Comparison of ENCODE assay signal across 27 cellular contexts in the genomic region with DNA sequence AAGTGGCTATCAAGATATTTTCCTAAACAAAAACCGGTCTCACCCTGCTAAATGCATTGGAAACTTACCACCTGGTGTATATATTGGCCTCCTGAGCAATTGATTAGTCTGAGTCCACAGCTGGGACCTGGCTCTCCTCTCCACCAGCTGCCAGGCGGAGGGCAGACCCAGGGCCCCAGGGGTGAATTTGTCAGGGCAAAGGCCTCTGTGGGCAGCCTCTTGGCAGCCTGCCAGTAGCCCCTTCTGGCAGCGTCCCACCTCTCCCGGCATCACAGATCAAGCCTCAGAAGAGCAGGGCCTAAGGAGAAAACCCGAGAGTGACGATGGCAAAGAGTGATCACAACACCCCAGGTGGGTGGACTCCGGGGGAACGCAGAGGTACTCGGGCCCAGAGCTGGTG. TPM values are rescaled to one million over a fixed set of nuclear protein-coding genes. Genes with fewer than 3 reads are reported as not detected.
DNase-seq lines count a peak whose midpoint lies in the region; ATAC-seq, FAIRE-seq and TF ChIP-seq lines count a peak whose summit lies in the region.
"Had no signal": no experiment of that assay in that cellular context is flagged by ENCODE, and none has a peak within 500 bp of the region (broad histone marks: within the 10 kb centered on the region; RNA-seq: fewer than 3 reads in every experiment).

No MANE protein-coding gene starts in this region.

- no peak for TF ChIP-seq EP300 in HepG2 (IDR thresholded peaks at IDR 0.05; ENCODE audit: low read depth in 2 of 2, low read length in 2 of 2)
- TF ChIP-seq EP300 in HepG2 (CRISPR knock-in tag; IDR thresholded peaks at IDR 0.05; ENCODE audit: borderline replicate concordance): no peak

- no peak overlapping the region for H3K4ac ChIP-seq in neuronal stem cell (ENCODE audit: low read length)

- no peak overlapping the region for H2BK15ac ChIP-seq in neuronal stem cell (ENCODE audit: low read length)

- no peak for ATAC-seq in activated T-cell treated with anti-CD3 and anti-CD28 coated beads, Interleukin-2, amount 50 U/mL, for 72 hours (replicated peaks in 1 of 2)
- ATAC-seq in HepG2 (no peak), WTC11 (no peak)
- ATAC-seq: gastrocnemius medialis, left cardiac atrium, sciatic nerve had no signal

- TF ChIP-seq POLR2A in HepG2 (IDR thresholded peaks at IDR 0.05; ENCODE audit: insufficient read depth in 1 of 2, low read depth in 2 of 2, low read length in 2 of 2): no peak

- H2AFZ ChIP-seq in HepG2 (ENCODE audit: low read length) (peak overlapping the region; percentile 34), neuronal stem cell (ENCODE audit: low read length) (no peak overlapping the region)

- no peaks in the 10 kb centered on the region for H3K36me3 Mint-ChIP-seq in activated T-cell treated with anti-CD3 and anti-CD28 coated beads, Interleukin-2, amount 50 U/mL, for 72 hours (ENCODE audit: insufficient read depth in 2 of 2)
- no peaks in the 10 kb centered on the region for H3K36me3 Mint-ChIP-seq in WTC11
- H3K36me3 Mint-ChIP-seq: CD14-positive monocyte had no signal

- BruUV-seq in HepG2 (replicated peaks; lab: Mats Ljungman, UMichigan): no TSS peak

- H2BK12ac ChIP-seq in neuronal stem cell (ENCODE audit: low read length): no peak overlapping the region

- intact Hi-C loops in HepG2 (cut with micrococcal nuclease; ENCODE audit: unreplicated experiment): no loop called here

- H3K27me3 ChIP-seq in HepG2 (ENCODE audit: control insufficient read depth in 1 of 2, insufficient read depth in 2 of 2, low read length in 2 of 2) (peaks cover 0 to 13% of the 10 kb centered on the region in 2 experiments; a peak in 4 of 5 replicates), neuronal stem cell (ENCODE audit: control insufficient read depth in 3 of 3, insufficient read depth in 3 of 3, low read depth in 1 of 3, low read length in 3 of 3) (peaks cover 0 to 9% (median 0%) of the 10 kb centered on the region in 3 experiments)
- H3K27me3 ChIP-seq: gastrocnemius medialis, upper lobe of left lung had no signal

- H3K18ac ChIP-seq in neuronal stem cell (ENCODE audit: low read length): no peak overlapping the region

- H3K9ac ChIP-seq in HepG2 (ENCODE audit: insufficient read depth, low read depth, low read length): no peak overlapping the region
- no peak overlapping the region for H3K9ac ChIP-seq in neuronal stem cell (ENCODE audit: low read depth, low read length, poor library complexity)

- H2AK5ac ChIP-seq in neuronal stem cell (ENCODE audit: low read depth, low read length): no peak overlapping the region

- no peak overlapping the region for H2BK120ac ChIP-seq in neuronal stem cell (ENCODE audit: low read depth, low read length)

- in situ Hi-C loops in HepG2 (cut with HindIII; ENCODE audit: extremely low pct_ligation_motif_present, low pct_unique_long_range_greater_than_20kb): no loop called here

- H3K27me3 Mint-ChIP-seq in activated T-cell treated with anti-CD3 and anti-CD28 coated beads, Interleukin-2, amount 50 U/mL, for 72 hours (ENCODE audit: low read depth): no peaks in the 10 kb centered on the region
- peaks cover 7% of the 10 kb centered on the region for H3K27me3 Mint-ChIP-seq in WTC11 (ENCODE audit: low read depth)
- H3K27me3 Mint-ChIP-seq: central memory CD8-positive, alpha-beta T cell had no signal

- H3K4me3 ChIP-seq in HepG2 (replicated peaks in 1 of 3; ENCODE audit: insufficient read depth in 1 of 3, low read depth in 2 of 3, low read length in 3 of 3): peak overlapping the region in 1 of 3 experiments; percentile 26; a peak in 1 of 6 replicates
- H3K4me3 ChIP-seq in neuronal stem cell (ENCODE audit: low read length in 2 of 2): no peak overlapping the region
- H3K4me3 ChIP-seq: gastrocnemius medialis, upper lobe of left lung had no signal

- H3K36me3 ChIP-seq in HepG2 (replicated peaks in 1 of 2; ENCODE audit: control insufficient read depth in 1 of 2, insufficient read depth in 2 of 2, low read length in 2 of 2) (no peaks in the 10 kb centered on the region), neuronal stem cell (replicated peaks in 1 of 2; ENCODE audit: control insufficient read depth in 2 of 2, insufficient read depth in 2 of 2, low read length in 2 of 2) (no peaks in the 10 kb centered on the region)
- H3K36me3 ChIP-seq: gastrocnemius medialis, upper lobe of left lung had no signal

- H3K4me1 ChIP-seq in HepG2 (ENCODE audit: insufficient read depth, low read length) (peaks cover 67% of the 10 kb centered on the region), neuronal stem cell (ENCODE audit: control insufficient read depth in 2 of 2, insufficient read depth in 1 of 2, low read depth in 1 of 2, low read length in 2 of 2) (peaks cover 0 to 3% of the 10 kb centered on the region in 2 donors)
- H3K4me1 ChIP-seq: gastrocnemius medialis had no signal

- POLR2A ChIA-PET in HepG2 (lab: Yijun Ruan, JAX): interaction anchor here (0.9 kb wide), 1 partner anchor 10 kb away, joined by 4 read pairs; no protein-coding TSS in a partner anchor
- POLR2A ChIA-PET in WTC11 (lab: Charles Lee): interaction anchor here (0.7 kb wide), 1 partner anchor 391 kb away, joined by 4 read pairs; no protein-coding TSS in a partner anchor

- H3K9me3 ChIP-seq in HepG2 (ENCODE audit: low read length) (no peaks in the 10 kb centered on the region), neuronal stem cell (replicated peaks in 1 of 2; ENCODE audit: control insufficient read depth in 2 of 2, insufficient read depth in 1 of 2, low read depth in 1 of 2, low read length in 2 of 2) (no peaks in the 10 kb centered on the region)
- H3K9me3 ChIP-seq: gastrocnemius medialis, upper lobe of left lung had no signal

- no peak overlapping the region for H4K8ac ChIP-seq in neuronal stem cell (ENCODE audit: low read depth, low read length)

- TF ChIP-seq CTCF in HepG2 (CRISPR knock-in tag; IDR thresholded peaks at IDR 0.05) (no peak), WTC11 (IDR thresholded peaks at IDR 0.05) (no peak)

- H3K23ac ChIP-seq in neuronal stem cell (ENCODE audit: low read depth, low read length, poor library complexity): no peak overlapping the region

- H3K4me1 Mint-ChIP-seq in activated T-cell treated with anti-CD3 and anti-CD28 coated beads, Interleukin-2, amount 50 U/mL, for 72 hours (ENCODE audit: low read depth): peaks cover 27% of the 10 kb centered on the region
- peaks cover 19% of the 10 kb centered on the region for H3K4me1 Mint-ChIP-seq in WTC11

- no peak overlapping the region for H2BK5ac ChIP-seq in neuronal stem cell (ENCODE audit: low read length)

- H3K4me2 ChIP-seq in HepG2 (ENCODE audit: low read depth, low read length) (peak overlapping the region; percentile 64; the same call in 1 of the 2 replicates), neuronal stem cell (ENCODE audit: insufficient read depth, low read length, poor library complexity, severe bottlenecking) (no peak overlapping the region)

- H3K27ac ChIP-seq in HepG2 (ENCODE audit: extremely low read length, insufficient read depth, low read length): no peak overlapping the region
- no peak overlapping the region for H3K27ac ChIP-seq in neuronal stem cell (replicated peaks; ENCODE audit: low read length)
- H3K27ac ChIP-seq: gastrocnemius medialis, upper lobe of left lung had no signal

- no peak overlapping the region for H4K91ac ChIP-seq in neuronal stem cell (ENCODE audit: low read depth, low read length, poor library complexity)

- DNase-seq in activated T-cell treated with anti-CD3 and anti-CD28 coated beads, Interleukin-2, amount 50 U/mL, for 72 hours: no peak
- no peak for DNase-seq in activated T-cell treated with anti-CD3 and anti-CD28 coated beads for 4 hours
- peak; percentile 88 for DNase-seq in NCI-H2171 treated with DMSO at 0.1 percent for 48 hours (lab: John Stamatoyannopoulos, UW)
- DNase-seq in HepG2 (ENCODE audit: low spot score): no peak
- DNase-seq in neuronal stem cell (ENCODE audit: low spot score): no peak
- no peak for DNase-seq in WTC11 (ENCODE audit: low spot score)
- DNase-seq in cortex of kidney (lab: John Stamatoyannopoulos, UW): no peak
- DNase-seq: activated CD4-positive, alpha-beta T cell treated with anti-CD3 and anti-CD28 coated beads for 1 hour; activated gamma-delta T cell; activated T-cell treated with anti-CD3 and anti-CD28 coated beads, Interleukin-2, amount 50 U/mL, for 1 hour; dermis blood vessel endothelial cell; gastrocnemius medialis; hippocampal formation; left cardiac atrium; NCI-H1105; NCI-H1930; NCI-H510A; SHP77 treated with DMSO at 0.1 percent for 48 hours; stimulated activated CD4-positive, alpha-beta T cell treated with anti-CD3 and anti-CD28 coated beads, Interleukin-12 subunit alpha, Interleukin-12 subunit beta, amount 100 ng/mL, for 4 hours; stimulated activated CD4-positive, alpha-beta T cell treated with anti-CD3 and anti-CD28 coated beads, Interleukin-4, amount 100 ng/mL, for 1 hour had no signal

- 10% methylated on average over 9 of the region's 9 CpGs for WGBS in HepG2 (ENCODE audit: low lambda C conversion rate)
- no CpG with 5 or more reads among the region's 9 CpGs for WGBS in neuronal stem cell (ENCODE audit: extremely low coverage in 2 of 2, insufficient read length in 2 of 2, insufficient replicate concordance in 1 of 2), 2 donors

- FAIRE-seq in HepG2 (lab: Jason Lieb, UNC): no peak
- FAIRE-seq: endometrium, GM12892 had no signal

- CTCF ChIA-PET in HepG2 (lab: Yijun Ruan, JAX; ENCODE audit: low intra/inter-chr PET ratio, low total read pairs): no interaction called here
- CTCF ChIA-PET in WTC11 (lab: Charles Lee): interaction anchor here (7.6 kb wide), 1 partner anchor 76 kb away, joined by 110 read pairs; no protein-coding TSS in a partner anchor

- no peaks in the 10 kb centered on the region for H3K79me2 ChIP-seq in HepG2 (ENCODE audit: insufficient read depth, low read length)

- peak overlapping the region; percentile 4 for H3K27ac Mint-ChIP-seq in activated T-cell treated with anti-CD3 and anti-CD28 coated beads, Interleukin-2, amount 50 U/mL, for 72 hours
- H3K27ac Mint-ChIP-seq in WTC11: no peak overlapping the region; the same call in 1 of the 2 replicates

- no peaks in the 10 kb centered on the region for H3K9me3 Mint-ChIP-seq in activated T-cell treated with anti-CD3 and anti-CD28 coated beads, Interleukin-2, amount 50 U/mL, for 72 hours
- H3K9me3 Mint-ChIP-seq in WTC11: no peaks in the 10 kb centered on the region
- H3K9me3 Mint-ChIP-seq: central memory CD8-positive, alpha-beta T cell; neural crest cell had no signal

- no peak overlapping the region for H3K14ac ChIP-seq in neuronal stem cell (ENCODE audit: low read length)

- H3K79me1 ChIP-seq in neuronal stem cell (ENCODE audit: low read depth, low read length): no peaks in the 10 kb centered on the region

- H4K20me1 ChIP-seq in HepG2 (ENCODE audit: insufficient read depth, low read length): no peaks in the 10 kb centered on the region

- H3K4me3 Mint-ChIP-seq in activated T-cell treated with anti-CD3 and anti-CD28 coated beads, Interleukin-2, amount 50 U/mL, for 72 hours: no peak overlapping the region
- no peak overlapping the region for H3K4me3 Mint-ChIP-seq in WTC11
- H3K4me3 Mint-ChIP-seq: CD14-positive monocyte; central memory CD8-positive, alpha-beta T cell; neural crest cell had no signal

- no peak for TF ChIP-seq RAD21 in HepG2 (CRISPR knock-in tag; IDR thresholded peaks at IDR 0.05)

RNA-seq across cellular contexts. Expression of a gene that starts 43.0 kb away (rescaled TPM):
- 100 to 1,000 TPM; 123 to 170 TPM for total RNA-seq in activated T-cell treated with anti-CD3 and anti-CD28 coated beads, Interleukin-2, amount 50 U/mL, for 72 hours
- total RNA-seq in HepG2 (2016; rRNA removed; fragmentation: Illumina TruSeq; extraction: Trizol) (120 and 121 TPM in 2 replicates), WTC11 (2021) (53.3 to 80.3 TPM (median 72.3 TPM) in 3 replicates)
- total RNA-seq in HepG2 (2016; cell fraction: cytosol; rRNA removed; fragmentation: Illumina TruSeq; extraction: Trizol; ENCODE audit: low read depth): 37.5 and 39.4 TPM in 2 replicates
- total RNA-seq in HepG2 (2016; cell fraction: insoluble cytoplasmic fraction; rRNA removed; fragmentation: Illumina TruSeq; extraction: Trizol): 108 and 124 TPM in 2 replicates
- 87.3 and 98.2 TPM in 2 replicates for total RNA-seq in HepG2 (2016; cell fraction: membrane; rRNA removed; fragmentation: Illumina TruSeq; extraction: Trizol)
- 50.6 and 54.5 TPM in 2 replicates for total RNA-seq in HepG2 (2016; cell fraction: nucleus; rRNA removed; fragmentation: Illumina TruSeq; extraction: Trizol)
- 132 and 145 TPM in 2 replicates for polyA plus RNA-seq in HepG2 (2011; rRNA removed)
- polyA plus RNA-seq in HepG2 (2011; cell fraction: cytosol; rRNA removed): 85.2 and 137 TPM in 2 replicates
- polyA plus RNA-seq in HepG2 (2011; cell fraction: nucleus; rRNA removed): 62.9 and 78.0 TPM in 2 replicates
- 57.4 and 73.4 TPM in 2 replicates for polyA plus RNA-seq in HepG2 (2012)
- 63.2 and 73.9 TPM in 2 replicates for polyA plus RNA-seq in HepG2 (2016; cell fraction: cytosol; fragmentation: Illumina TruSeq; extraction: Trizol; ENCODE audit: low read depth)
- polyA plus RNA-seq in HepG2 (2016; cell fraction: insoluble cytoplasmic fraction; fragmentation: Illumina TruSeq; extraction: Trizol; ENCODE audit: low read depth): 130 and 145 TPM in 2 replicates
- 84.9 and 106 TPM in 2 replicates for polyA plus RNA-seq in HepG2 (2016; cell fraction: membrane; fragmentation: Illumina TruSeq; extraction: Trizol; ENCODE audit: low read depth)
- 97.9 and 110 TPM in 2 replicates for polyA plus RNA-seq in HepG2 (2016; cell fraction: nucleus; fragmentation: Illumina TruSeq; extraction: Trizol; ENCODE audit: insufficient read depth, low read depth)
- 34.4 and 160 TPM in 2 replicates for polyA minus RNA-seq in HepG2 (2011; rRNA and poly(A)+ RNA removed; ENCODE audit: low replicate concordance)
- 67.1 and 76.1 TPM in 2 replicates for polyA minus RNA-seq in HepG2 (2011; cell fraction: cytosol; rRNA and poly(A)+ RNA removed)
- polyA minus RNA-seq in HepG2 (2011; cell fraction: nucleus; rRNA and poly(A)+ RNA removed): 14.7 and 18.4 TPM in 2 replicates
- 111 TPM for polyA plus RNA-seq in neuronal stem cell (2013, experiment 1 of 2)
- polyA plus RNA-seq in neuronal stem cell (2013, experiment 2 of 2): 110 TPM

RNA-seq across cellular contexts. Expression of a gene that starts 55.9 kb away (rescaled TPM):
- total RNA-seq in activated T-cell treated with anti-CD3 and anti-CD28 coated beads, Interleukin-2, amount 50 U/mL, for 72 hours: 10 to 100 TPM; 14.2 to 15.5 TPM
- total RNA-seq in HepG2 (2016; rRNA removed; fragmentation: Illumina TruSeq; extraction: Trizol): 1.3 and 2.1 TPM in 2 replicates
- 2.8 and 3.6 TPM in 2 replicates for total RNA-seq in HepG2 (2016; cell fraction: cytosol; rRNA removed; fragmentation: Illumina TruSeq; extraction: Trizol; ENCODE audit: low read depth)
- total RNA-seq in HepG2 (2016; cell fraction: insoluble cytoplasmic fraction; rRNA removed; fragmentation: Illumina TruSeq; extraction: Trizol): 1.8 and 2.7 TPM in 2 replicates
- total RNA-seq in HepG2 (2016; cell fraction: membrane; rRNA removed; fragmentation: Illumina TruSeq; extraction: Trizol): 1.5 and 1.8 TPM in 2 replicates
- total RNA-seq in HepG2 (2016; cell fraction: nucleus; rRNA removed; fragmentation: Illumina TruSeq; extraction: Trizol): 4.4 and 5.3 TPM in 2 replicates
- polyA plus RNA-seq in HepG2 (2011; rRNA removed): 17.0 and 31.8 TPM in 2 replicates
- 11.3 and 13.8 TPM in 2 replicates for polyA plus RNA-seq in HepG2 (2011; cell fraction: cytosol; rRNA removed)
- polyA plus RNA-seq in HepG2 (2011; cell fraction: nucleus; rRNA removed): 63.8 and 71.1 TPM in 2 replicates
- 11.2 and 22.4 TPM in 2 replicates for polyA plus RNA-seq in HepG2 (2012)
- polyA plus RNA-seq in HepG2 (2016; cell fraction: cytosol; fragmentation: Illumina TruSeq; extraction: Trizol; ENCODE audit: low read depth): 0.40 and 0.47 TPM in 2 replicates
- polyA plus RNA-seq in HepG2 (2016; cell fraction: insoluble cytoplasmic fraction; fragmentation: Illumina TruSeq; extraction: Trizol; ENCODE audit: low read depth): 2.0 and 2.2 TPM in 2 replicates
- 0.70 and 1.2 TPM in 2 replicates for polyA plus RNA-seq in HepG2 (2016; cell fraction: membrane; fragmentation: Illumina TruSeq; extraction: Trizol; ENCODE audit: low read depth)
- polyA plus RNA-seq in HepG2 (2016; cell fraction: nucleus; fragmentation: Illumina TruSeq; extraction: Trizol; ENCODE audit: insufficient read depth, low read depth): 14.4 and 14.8 TPM in 2 replicates
- polyA minus RNA-seq in HepG2 (2011; rRNA and poly(A)+ RNA removed; ENCODE audit: low replicate concordance): 42.2 and 71.8 TPM in 2 replicates
- polyA minus RNA-seq in HepG2 (2011; cell fraction: cytosol; rRNA and poly(A)+ RNA removed): 25.4 and 35.9 TPM in 2 replicates
- polyA minus RNA-seq in HepG2 (2011; cell fraction: nucleus; rRNA and poly(A)+ RNA removed): 35.4 and 39.4 TPM in 2 replicates
- polyA plus RNA-seq in neuronal stem cell (2013, experiment 1 of 2): 15.2 TPM
- 15.6 TPM for polyA plus RNA-seq in neuronal stem cell (2013, experiment 2 of 2)
- 50.1 to 53.3 TPM (median 50.2 TPM) in 3 replicates for total RNA-seq in WTC11 (2021)
